2 cellular contexts compared by ENCODE assay signal in the genomic region with DNA sequence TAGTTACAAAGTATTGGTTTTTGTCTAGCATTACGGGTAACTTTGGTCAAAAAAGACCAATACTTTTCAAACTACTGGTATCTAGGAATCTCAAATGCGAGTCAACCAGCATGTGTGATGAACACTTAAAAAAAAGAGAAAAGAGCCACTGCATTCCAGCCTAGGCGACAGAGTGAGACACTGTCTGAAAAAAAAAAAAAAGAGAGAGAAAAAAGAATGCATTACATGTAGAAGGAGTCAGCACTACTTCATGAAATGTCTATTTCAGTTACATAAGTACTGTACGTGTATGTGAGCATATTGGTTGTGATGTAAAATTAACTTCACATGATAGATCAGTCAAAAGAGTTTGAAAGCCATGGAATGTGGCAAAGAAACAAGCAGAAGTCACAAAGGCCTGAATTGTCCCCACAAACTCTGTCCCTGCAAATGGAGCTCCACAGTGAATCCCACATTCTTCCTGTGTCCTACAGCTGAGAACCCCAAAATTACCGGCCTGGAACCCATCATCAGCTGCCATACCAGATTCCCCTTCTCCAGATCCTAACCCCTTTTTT.
TF ChIP-seq lines count a peak whose summit lies in the region.

No MANE protein-coding gene starts in this region.

TF ChIP-seq in SK-N-SH, 30 proteins besides CTCF, POLR2A, EP300 and RAD21 (continued from another document):
- TF ChIP-seq, protein P1, sequence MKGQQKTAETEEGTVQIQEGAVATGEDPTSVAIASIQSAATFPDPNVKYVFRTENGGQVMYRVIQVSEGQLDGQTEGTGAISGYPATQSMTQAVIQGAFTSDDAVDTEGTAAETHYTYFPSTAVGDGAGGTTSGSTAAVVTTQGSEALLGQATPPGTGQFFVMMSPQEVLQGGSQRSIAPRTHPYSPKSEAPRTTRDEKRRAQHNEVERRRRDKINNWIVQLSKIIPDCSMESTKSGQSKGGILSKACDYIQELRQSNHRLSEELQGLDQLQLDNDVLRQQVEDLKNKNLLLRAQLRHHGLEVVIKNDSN (IDR thresholded peaks at IDR 0.05; ENCODE audit: borderline replicate concordance, low read depth), result no peak
- TF ChIP-seq JUND (IDR thresholded peaks at IDR 0.05) (no peak), TAF1 (IDR thresholded peaks at IDR 0.05; ENCODE audit: borderline replicate concordance, low read depth, low read length) (no peak), TCF12 (IDR thresholded peaks at IDR 0.05) (no peak), ELF1 (IDR thresholded peaks at IDR 0.05) (no peak), FOSL2 (IDR thresholded peaks at IDR 0.05; ENCODE audit: borderline replicate concordance, low read depth) (no peak), RFX5 (IDR thresholded peaks at IDR 0.05; ENCODE audit: low read length) (no peak), POLR2AphosphoS5 (IDR thresholded peaks at IDR 0.05; ENCODE audit: low read depth, low read length) (no peak)
- TF ChIP-seq, protein P2, sequence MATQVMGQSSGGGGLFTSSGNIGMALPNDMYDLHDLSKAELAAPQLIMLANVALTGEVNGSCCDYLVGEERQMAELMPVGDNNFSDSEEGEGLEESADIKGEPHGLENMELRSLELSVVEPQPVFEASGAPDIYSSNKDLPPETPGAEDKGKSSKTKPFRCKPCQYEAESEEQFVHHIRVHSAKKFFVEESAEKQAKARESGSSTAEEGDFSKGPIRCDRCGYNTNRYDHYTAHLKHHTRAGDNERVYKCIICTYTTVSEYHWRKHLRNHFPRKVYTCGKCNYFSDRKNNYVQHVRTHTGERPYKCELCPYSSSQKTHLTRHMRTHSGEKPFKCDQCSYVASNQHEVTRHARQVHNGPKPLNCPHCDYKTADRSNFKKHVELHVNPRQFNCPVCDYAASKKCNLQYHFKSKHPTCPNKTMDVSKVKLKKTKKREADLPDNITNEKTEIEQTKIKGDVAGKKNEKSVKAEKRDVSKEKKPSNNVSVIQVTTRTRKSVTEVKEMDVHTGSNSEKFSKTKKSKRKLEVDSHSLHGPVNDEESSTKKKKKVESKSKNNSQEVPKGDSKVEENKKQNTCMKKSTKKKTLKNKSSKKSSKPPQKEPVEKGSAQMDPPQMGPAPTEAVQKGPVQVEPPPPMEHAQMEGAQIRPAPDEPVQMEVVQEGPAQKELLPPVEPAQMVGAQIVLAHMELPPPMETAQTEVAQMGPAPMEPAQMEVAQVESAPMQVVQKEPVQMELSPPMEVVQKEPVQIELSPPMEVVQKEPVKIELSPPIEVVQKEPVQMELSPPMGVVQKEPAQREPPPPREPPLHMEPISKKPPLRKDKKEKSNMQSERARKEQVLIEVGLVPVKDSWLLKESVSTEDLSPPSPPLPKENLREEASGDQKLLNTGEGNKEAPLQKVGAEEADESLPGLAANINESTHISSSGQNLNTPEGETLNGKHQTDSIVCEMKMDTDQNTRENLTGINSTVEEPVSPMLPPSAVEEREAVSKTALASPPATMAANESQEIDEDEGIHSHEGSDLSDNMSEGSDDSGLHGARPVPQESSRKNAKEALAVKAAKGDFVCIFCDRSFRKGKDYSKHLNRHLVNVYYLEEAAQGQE (IDR thresholded peaks at IDR 0.05; ENCODE audit: low read depth, low read length), result no peak
- TF ChIP-seq, protein P3, sequence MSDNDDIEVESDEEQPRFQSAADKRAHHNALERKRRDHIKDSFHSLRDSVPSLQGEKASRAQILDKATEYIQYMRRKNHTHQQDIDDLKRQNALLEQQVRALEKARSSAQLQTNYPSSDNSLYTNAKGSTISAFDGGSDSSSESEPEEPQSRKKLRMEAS (IDR thresholded peaks at IDR 0.05; ENCODE audit: low read depth), result no peak
- TF ChIP-seq, protein P4, sequence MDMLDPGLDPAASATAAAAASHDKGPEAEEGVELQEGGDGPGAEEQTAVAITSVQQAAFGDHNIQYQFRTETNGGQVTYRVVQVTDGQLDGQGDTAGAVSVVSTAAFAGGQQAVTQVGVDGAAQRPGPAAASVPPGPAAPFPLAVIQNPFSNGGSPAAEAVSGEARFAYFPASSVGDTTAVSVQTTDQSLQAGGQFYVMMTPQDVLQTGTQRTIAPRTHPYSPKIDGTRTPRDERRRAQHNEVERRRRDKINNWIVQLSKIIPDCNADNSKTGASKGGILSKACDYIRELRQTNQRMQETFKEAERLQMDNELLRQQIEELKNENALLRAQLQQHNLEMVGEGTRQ (IDR thresholded peaks at IDR 0.05; ENCODE audit: borderline replicate concordance, low read depth, low read length), result no peak

TF ChIP-seq in SK-N-SH treated with all-trans-retinoic acid at 6 μM for 48 hours, 23 proteins besides CTCF, POLR2A, EP300 and RAD21 (continued from another document):
- TF ChIP-seq TOX (CRISPR knock-in tag; IDR thresholded peaks at IDR 0.05; ENCODE audit: borderline replicate concordance) (no peak), BACH2 (CRISPR knock-in tag; IDR thresholded peaks at IDR 0.05; ENCODE audit: borderline replicate concordance) (no peak), ISL1 (CRISPR knock-in tag; IDR thresholded peaks at IDR 0.05) (no peak), TCF4 (CRISPR knock-in tag; IDR thresholded peaks at IDR 0.05; ENCODE audit: borderline replicate concordance) (no peak), RARB (CRISPR knock-in tag; IDR thresholded peaks at IDR 0.05) (no peak), ZFP3 (CRISPR knock-in tag; IDR thresholded peaks at IDR 0.05) (no peak), PPARA (CRISPR knock-in tag; IDR thresholded peaks at IDR 0.05; ENCODE audit: borderline replicate concordance) (no peak), ZNF565 (CRISPR knock-in tag; conservative IDR thresholded peaks at IDR 0.05; ENCODE audit: low read depth) (no peak)
- TF ChIP-seq, protein P5, sequence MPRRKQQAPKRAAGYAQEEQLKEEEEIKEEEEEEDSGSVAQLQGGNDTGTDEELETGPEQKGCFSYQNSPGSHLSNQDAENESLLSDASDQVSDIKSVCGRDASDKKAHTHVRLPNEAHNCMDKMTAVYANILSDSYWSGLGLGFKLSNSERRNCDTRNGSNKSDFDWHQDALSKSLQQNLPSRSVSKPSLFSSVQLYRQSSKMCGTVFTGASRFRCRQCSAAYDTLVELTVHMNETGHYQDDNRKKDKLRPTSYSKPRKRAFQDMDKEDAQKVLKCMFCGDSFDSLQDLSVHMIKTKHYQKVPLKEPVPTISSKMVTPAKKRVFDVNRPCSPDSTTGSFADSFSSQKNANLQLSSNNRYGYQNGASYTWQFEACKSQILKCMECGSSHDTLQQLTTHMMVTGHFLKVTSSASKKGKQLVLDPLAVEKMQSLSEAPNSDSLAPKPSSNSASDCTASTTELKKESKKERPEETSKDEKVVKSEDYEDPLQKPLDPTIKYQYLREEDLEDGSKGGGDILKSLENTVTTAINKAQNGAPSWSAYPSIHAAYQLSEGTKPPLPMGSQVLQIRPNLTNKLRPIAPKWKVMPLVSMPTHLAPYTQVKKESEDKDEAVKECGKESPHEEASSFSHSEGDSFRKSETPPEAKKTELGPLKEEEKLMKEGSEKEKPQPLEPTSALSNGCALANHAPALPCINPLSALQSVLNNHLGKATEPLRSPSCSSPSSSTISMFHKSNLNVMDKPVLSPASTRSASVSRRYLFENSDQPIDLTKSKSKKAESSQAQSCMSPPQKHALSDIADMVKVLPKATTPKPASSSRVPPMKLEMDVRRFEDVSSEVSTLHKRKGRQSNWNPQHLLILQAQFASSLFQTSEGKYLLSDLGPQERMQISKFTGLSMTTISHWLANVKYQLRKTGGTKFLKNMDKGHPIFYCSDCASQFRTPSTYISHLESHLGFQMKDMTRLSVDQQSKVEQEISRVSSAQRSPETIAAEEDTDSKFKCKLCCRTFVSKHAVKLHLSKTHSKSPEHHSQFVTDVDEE (CRISPR knock-in tag; IDR thresholded peaks at IDR 0.05), result no peak
- TF ChIP-seq, protein P6, sequence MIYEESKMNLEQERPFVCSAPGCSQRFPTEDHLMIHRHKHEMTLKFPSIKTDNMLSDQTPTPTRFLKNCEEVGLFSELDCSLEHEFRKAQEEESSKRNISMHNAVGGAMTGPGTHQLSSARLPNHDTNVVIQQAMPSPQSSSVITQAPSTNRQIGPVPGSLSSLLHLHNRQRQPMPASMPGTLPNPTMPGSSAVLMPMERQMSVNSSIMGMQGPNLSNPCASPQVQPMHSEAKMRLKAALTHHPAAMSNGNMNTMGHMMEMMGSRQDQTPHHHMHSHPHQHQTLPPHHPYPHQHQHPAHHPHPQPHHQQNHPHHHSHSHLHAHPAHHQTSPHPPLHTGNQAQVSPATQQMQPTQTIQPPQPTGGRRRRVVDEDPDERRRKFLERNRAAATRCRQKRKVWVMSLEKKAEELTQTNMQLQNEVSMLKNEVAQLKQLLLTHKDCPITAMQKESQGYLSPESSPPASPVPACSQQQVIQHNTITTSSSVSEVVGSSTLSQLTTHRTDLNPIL (CRISPR knock-in tag; IDR thresholded peaks at IDR 0.05; ENCODE audit: low read depth), result no peak
- TF ChIP-seq, protein P7, sequence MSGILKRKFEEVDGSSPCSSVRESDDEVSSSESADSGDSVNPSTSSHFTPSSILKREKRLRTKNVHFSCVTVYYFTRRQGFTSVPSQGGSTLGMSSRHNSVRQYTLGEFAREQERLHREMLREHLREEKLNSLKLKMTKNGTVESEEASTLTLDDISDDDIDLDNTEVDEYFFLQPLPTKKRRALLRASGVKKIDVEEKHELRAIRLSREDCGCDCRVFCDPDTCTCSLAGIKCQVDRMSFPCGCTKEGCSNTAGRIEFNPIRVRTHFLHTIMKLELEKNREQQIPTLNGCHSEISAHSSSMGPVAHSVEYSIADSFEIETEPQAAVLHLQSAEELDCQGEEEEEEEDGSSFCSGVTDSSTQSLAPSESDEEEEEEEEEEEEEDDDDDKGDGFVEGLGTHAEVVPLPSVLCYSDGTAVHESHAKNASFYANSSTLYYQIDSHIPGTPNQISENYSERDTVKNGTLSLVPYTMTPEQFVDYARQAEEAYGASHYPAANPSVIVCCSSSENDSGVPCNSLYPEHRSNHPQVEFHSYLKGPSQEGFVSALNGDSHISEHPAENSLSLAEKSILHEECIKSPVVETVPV (CRISPR knock-in tag; IDR thresholded peaks at IDR 0.05), result no peak
